2 cellular contexts compared by ENCODE assay signal in genomic region chr15:99556578-99556977, GRCh38.
TF ChIP-seq lines count a peak whose summit lies in the region.

No MANE protein-coding gene starts in this region.

TF ChIP-seq in WTC11, 78 proteins besides CTCF, POLR2A, EP300 and RAD21:
- TF ChIP-seq USF2 (CRISPR knock-in tag; IDR thresholded peaks at IDR 0.05) (peak; percentile 32; the same call in 1 of the 2 replicates), MXD4 (CRISPR knock-in tag; IDR thresholded peaks at IDR 0.05; ENCODE audit: borderline replicate concordance) (no peak)

TF ChIP-seq in H1, 55 proteins besides CTCF, POLR2A, EP300 and RAD21:
- TF ChIP-seq CBX5 (IDR thresholded peaks at IDR 0.05; ENCODE audit: low read depth, low read length) (no peak), RFX5 (IDR thresholded peaks at IDR 0.05; ENCODE audit: borderline replicate concordance, low read depth, low read length) (no peak), FOSL1 (IDR thresholded peaks at IDR 0.05; ENCODE audit: insufficient read depth, low read depth, low read length) (no peak), CHD7 (IDR thresholded peaks at IDR 0.05; ENCODE audit: insufficient replicate concordance, low read length) (no peak), ZNF274 (IDR thresholded peaks at IDR 0.05; ENCODE audit: borderline replicate concordance, extremely low read depth, low read length) (no peak)
